9 cellular contexts compared by ENCODE assay signal in genomic region chr6:115891111-115891669, GRCh38.
DNase-seq lines count a peak whose midpoint lies in the region; ATAC-seq and TF ChIP-seq lines count a peak whose summit lies in the region.
"Had no signal": no experiment of that assay in that cellular context is flagged by ENCODE, and none has a peak within 500 bp of the region (broad histone marks: within the 10 kb centered on the region; RNA-seq: fewer than 3 reads in every experiment).

No MANE protein-coding gene starts in this region.

- no peak overlapping the region for H2AFZ ChIP-seq in GM23338

- H3K4me2 ChIP-seq in GM23338: no peak overlapping the region

- H4K20me1 ChIP-seq in GM23338 (replicated peaks; ENCODE audit: insufficient read depth): no peaks in the 10 kb centered on the region

- H3K4me3 ChIP-seq in astrocyte of the spinal cord (ENCODE audit: low read depth, low read length) (no peak overlapping the region), GM23338 (no peak overlapping the region), stomach (no peak overlapping the region)

- H3K27ac Mint-ChIP-seq in GM23338: no peak overlapping the region

- intact Hi-C loops in stomach (cut with DNase I; ENCODE audit: low total_unique reads): no loop called here

- no peaks in the 10 kb centered on the region for H3K36me3 Mint-ChIP-seq in GM23338 (ENCODE audit: low read depth)

- ATAC-seq in GM19467 (IDR thresholded peaks at IDR 0.05; ENCODE audit: unreplicated experiment) (peak; percentile 97), HG03280 (IDR thresholded peaks at IDR 0.05; ENCODE audit: unreplicated experiment) (peak; percentile 98), GM23338 (no peak)

- no peak for TF ChIP-seq EP300 in stomach (IDR thresholded peaks at IDR 0.05)

- DNase-seq in GM03348 (ENCODE audit: low spot score): peak; percentile 32
- DNase-seq in astrocyte of the spinal cord (ENCODE audit: low read depth, low spot score): peak; percentile 84
- no peak for DNase-seq in GM23338 (ENCODE audit: low spot score)
- no peak for DNase-seq in stomach
- DNase-seq in DMS 273 (lab: John Stamatoyannopoulos, UW; ENCODE audit: unreplicated experiment): no peak
- DNase-seq in cerebellum (ENCODE audit: low spot score): no peak
- DNase-seq: stimulated activated naive CD4-positive, alpha-beta T cell had no signal

- TF ChIP-seq POLR2A in stomach (IDR thresholded peaks at IDR 0.05): no peak

- in situ Hi-C loops in astrocyte of the spinal cord (cut with HindIII; ENCODE audit: low sequenced_read_pairs): no loop called here

- H3K27ac ChIP-seq in GM23338 (ENCODE audit: low read depth) (no peak overlapping the region), stomach (no peak overlapping the region)

- no peak for TF ChIP-seq CTCF in astrocyte of the spinal cord (IDR thresholded peaks at IDR 0.05; ENCODE audit: low read depth, low read length)
- no peak for TF ChIP-seq CTCF in GM23338 (conservative IDR thresholded peaks at IDR 0.05; ENCODE audit: low read depth in 2 of 2)
- TF ChIP-seq CTCF in stomach (IDR thresholded peaks at IDR 0.05): no peak

- H3F3A ChIP-seq in GM23338 (replicated peaks; ENCODE audit: low read depth): no peaks in the 10 kb centered on the region

- H3K9me2 ChIP-seq in GM23338 (ENCODE audit: insufficient read depth): no peaks in the 10 kb centered on the region

- no peaks in the 10 kb centered on the region for H3K27me3 ChIP-seq in GM23338 (ENCODE audit: insufficient read depth)
- H3K27me3 ChIP-seq in stomach: no peaks in the 10 kb centered on the region

- no peaks in the 10 kb centered on the region for H3K36me3 ChIP-seq in GM23338 (ENCODE audit: insufficient read depth)
- no peaks in the 10 kb centered on the region for H3K36me3 ChIP-seq in stomach

- H3K4me1 ChIP-seq in GM23338 (ENCODE audit: insufficient read depth): no peaks in the 10 kb centered on the region
- H3K4me1 ChIP-seq in stomach: no peaks in the 10 kb centered on the region

- H3K4me3 Mint-ChIP-seq in GM23338: no peak overlapping the region

- no peaks in the 10 kb centered on the region; the same call in 2 of the 3 replicates for H3K9me3 Mint-ChIP-seq in GM23338

- H3K27me3 Mint-ChIP-seq in GM23338 (ENCODE audit: insufficient read depth, low read depth, poor library complexity): no peaks in the 10 kb centered on the region

- H3K4me1 Mint-ChIP-seq in GM23338: no peaks in the 10 kb centered on the region

- H3K79me2 ChIP-seq in GM23338 (replicated peaks; ENCODE audit: insufficient read depth): no peaks in the 10 kb centered on the region

- H3K9me3 ChIP-seq in stomach: no peaks in the 10 kb centered on the region

TF ChIP-seq in GM23338, 12 proteins besides CTCF, POLR2A, EP300 and RAD21:
- TF ChIP-seq ETS1 (IDR thresholded peaks at IDR 0.05): no peak
- TF ChIP-seq ZNF462 (CRISPR knock-in tag; IDR thresholded peaks at IDR 0.05): no peak
- no peak for TF ChIP-seq ZNF331 (CRISPR knock-in tag; IDR thresholded peaks at IDR 0.05; ENCODE audit: low read depth)
TF ChIP-seq in GM23338: peak in this region for 0.

Comparison
In these comparisons a context has a peak if more than half of its experiments do, and no peak if none do; other contexts are left out.
1. DNase-seq: peak in GM03348 (single experiment) and astrocyte of the spinal cord (single experiment); none in GM23338 (single experiment), stomach (single experiment), DMS 273 (single experiment) and cerebellum (single experiment).